ENCODE assay signal across 13 cellular contexts in the genomic region with DNA sequence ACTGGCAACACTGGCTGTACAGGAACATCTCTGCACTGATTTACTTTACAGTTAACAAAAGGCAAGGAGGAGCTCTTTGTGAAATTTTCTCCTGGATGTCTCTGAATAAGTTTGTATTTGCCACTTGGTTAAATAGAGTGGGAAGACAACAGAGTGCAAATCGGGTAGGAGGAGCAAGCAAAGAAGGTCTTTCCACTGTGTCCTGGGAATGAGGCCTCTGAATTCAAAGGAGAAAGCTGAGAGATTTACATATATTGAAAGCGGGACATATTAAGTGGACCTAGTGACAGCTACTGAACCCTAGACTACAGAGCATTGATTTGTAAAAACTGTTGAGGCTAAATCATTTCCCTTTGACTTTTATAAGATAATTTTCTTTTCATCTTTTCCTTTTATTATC.
"Had no signal": no experiment of that assay in that cellular context is flagged by ENCODE, and none has a peak within 500 bp of the region (broad histone marks: within the 10 kb centered on the region; RNA-seq: fewer than 3 reads in every experiment).

No MANE protein-coding gene starts in this region.

- DNase-seq: activated CD4-positive, alpha-beta T cell treated with anti-CD3 and anti-CD28 coated beads, Interleukin-2, amount 50 U/mL, for 1 hour; activated CD8-positive, alpha-beta memory T cell treated with anti-CD3 and anti-CD28 coated beads for 24 hours; activated naive CD4-positive, alpha-beta T cell; foreskin fibroblast; immature natural killer cell; mesendoderm; posterior cingulate gyrus; stimulated activated CD4-positive, alpha-beta T cell treated with anti-CD3 and anti-CD28 coated beads, Interleukin-2, amount 100 ng/mL, for 48 hours; tibial artery; uterus had no signal

- H3K36me3 Mint-ChIP-seq: immature natural killer cell; stimulated activated memory B cell treated with anti-CD40 and anti-IgM and Interleukin-4, amounts not matched to agents 10 μg/mL and 1 μg/mL and 100 μg/mL, for 72 hours had no signal

- H3K27ac ChIP-seq: tibial artery, uterus had no signal

- H3K36me3 ChIP-seq: tibial artery, uterus had no signal

- ATAC-seq: esophagus mucosa; stimulated activated memory B cell treated with anti-CD40 and anti-IgM and Interleukin-4, amounts not matched to agents 10 μg/mL and 1 μg/mL and 100 μg/mL, for 72 hours had no signal

- H3K27me3 ChIP-seq: tibial artery, uterus had no signal

- H3K9me3 Mint-ChIP-seq: activated T-helper 1 cell treated with anti-CD3 and anti-CD28 coated beads, Interleukin-12 subunit alpha, Interleukin-12 subunit beta, Interleukin-2, Interleukin-4 antibody, amounts not matched to agents 30 ng/mL and 10 ng/mL and 1 ng/mL, durations not matched to agents 14 hours and 24 hours and 36 hours; immature natural killer cell; stimulated activated memory B cell treated with anti-CD40 and anti-IgM and Interleukin-4, amounts not matched to agents 10 μg/mL and 1 μg/mL and 100 μg/mL, for 72 hours had no signal

- H3K27ac Mint-ChIP-seq: activated T-helper 1 cell treated with anti-CD3 and anti-CD28 coated beads, Interleukin-12 subunit alpha, Interleukin-12 subunit beta, Interleukin-2, Interleukin-4 antibody, amounts not matched to agents 30 ng/mL and 10 ng/mL and 1 ng/mL, durations not matched to agents 14 hours and 24 hours and 36 hours; immature natural killer cell; stimulated activated memory B cell treated with anti-CD40 and anti-IgM and Interleukin-4, amounts not matched to agents 10 μg/mL and 1 μg/mL and 100 μg/mL, for 72 hours had no signal

- H3K4me3 ChIP-seq: tibial artery, uterus had no signal

- H3K27me3 Mint-ChIP-seq: stimulated activated memory B cell treated with anti-CD40 and anti-IgM and Interleukin-4, amounts not matched to agents 10 μg/mL and 1 μg/mL and 100 μg/mL, for 72 hours had no signal

- H3K4me1 ChIP-seq: uterus had no signal

- H3K9me3 ChIP-seq: tibial artery, uterus had no signal

- H3K4me3 Mint-ChIP-seq: activated T-helper 1 cell treated with anti-CD3 and anti-CD28 coated beads, Interleukin-12 subunit alpha, Interleukin-12 subunit beta, Interleukin-2, Interleukin-4 antibody, amounts not matched to agents 30 ng/mL and 10 ng/mL and 1 ng/mL, durations not matched to agents 14 hours and 24 hours and 36 hours; immature natural killer cell; stimulated activated memory B cell treated with anti-CD40 and anti-IgM and Interleukin-4, amounts not matched to agents 10 μg/mL and 1 μg/mL and 100 μg/mL, for 72 hours had no signal

- H3K4me1 Mint-ChIP-seq: immature natural killer cell; stimulated activated memory B cell treated with anti-CD40 and anti-IgM and Interleukin-4, amounts not matched to agents 10 μg/mL and 1 μg/mL and 100 μg/mL, for 72 hours had no signal
